ENCODE assay signal across 27 cellular contexts in the genomic region with DNA sequence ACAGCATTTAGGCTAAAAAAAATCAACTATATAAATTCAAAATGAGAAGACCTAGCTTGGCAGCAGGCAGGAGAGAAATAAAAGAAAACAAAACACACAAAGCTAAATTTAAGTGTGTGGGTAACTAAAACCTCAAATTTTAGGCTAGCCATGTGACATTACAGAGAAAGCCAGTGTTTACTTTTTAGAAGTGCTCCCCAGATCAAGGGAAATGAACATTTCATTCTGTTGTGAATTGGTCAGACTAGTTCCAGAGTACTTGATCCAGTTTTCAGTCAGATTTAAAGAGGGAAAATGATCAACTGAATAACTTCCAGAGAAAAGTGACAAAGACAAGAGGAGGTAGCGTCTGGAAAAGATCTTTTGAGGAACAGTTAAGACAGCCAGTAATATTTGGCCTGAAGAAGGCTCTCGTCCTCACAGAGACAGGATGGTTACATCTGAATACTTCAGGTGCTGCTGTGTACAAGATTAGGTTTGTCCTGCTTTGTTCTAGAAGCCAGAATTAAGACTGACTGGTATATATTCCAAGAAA.
DNase-seq lines count a peak whose midpoint lies in the region; ATAC-seq and TF ChIP-seq lines count a peak whose summit lies in the region.
"Had no signal": no experiment of that assay in that cellular context is flagged by ENCODE, and none has a peak within 500 bp of the region (broad histone marks: within the 10 kb centered on the region; RNA-seq: fewer than 3 reads in every experiment).

No MANE protein-coding gene starts in this region.

- DNase-seq in ascending aorta (ENCODE audit: low spot score in 2 of 2) (no peak), left lung (no peak), thyroid gland (no peak), glomerular visceral epithelial cell (ENCODE audit: extremely low spot score) (no peak), iPS-NIHi7 (ENCODE audit: extremely low spot score) (no peak)
- DNase-seq in activated T-cell treated with anti-CD3 and anti-CD28 coated beads, Interleukin-2, amount 50 U/mL, for 4 hours, result no peak
- DNase-seq: AML-193; C1 segment of cervical spinal cord; CD4-positive, alpha-beta memory T cell; COR-L47; HCEC 1CT; MM.1S; NCI-H1048; NCI-H1417; NCI-H1694; NCI-H2029 treated with DMSO at 0.1 percent for 48 hours; NCI-H2171; NCI-H226; NCI-H510A; NCI-H69; SIG-M5 had no signal

- H3K9me3 ChIP-seq in ascending aorta (no peaks in the 10 kb centered on the region), left lung (no peaks in the 10 kb centered on the region), thyroid gland (no peaks in the 10 kb centered on the region)

- H3K4me3 Mint-ChIP-seq in activated T-cell treated with anti-CD3 and anti-CD28 coated beads, Interleukin-2, amount 50 U/mL, for 4 hours, result no peak overlapping the region
- H3K4me3 Mint-ChIP-seq: CD4-positive, alpha-beta memory T cell had no signal

- no peak for TF ChIP-seq POLR2A in thyroid gland (IDR thresholded peaks at IDR 0.05)

- peaks cover 25 to 61% of the 10 kb centered on the region in 2 donors for H3K36me3 ChIP-seq in ascending aorta
- H3K36me3 ChIP-seq in left lung, result no peaks in the 10 kb centered on the region
- H3K36me3 ChIP-seq in rectal smooth muscle tissue (ENCODE audit: control insufficient read depth, insufficient read depth, low read length), result no peaks in the 10 kb centered on the region
- no peaks in the 10 kb centered on the region for H3K36me3 ChIP-seq in thyroid gland

- intact Hi-C loops in ascending aorta (cut with DNase I), result no loop called here
- intact Hi-C loops in left lung (cut with DNase I), result no loop called here
- intact Hi-C loops in thyroid gland (cut with DNase I), result no loop called here

- peak; percentile 52 for ATAC-seq in left lung
- no peak for ATAC-seq in activated T-cell treated with anti-CD3 and anti-CD28 coated beads, Interleukin-2, amount 50 U/mL, for 4 hours
- ATAC-seq: GM12878, Panc1 had no signal

- H3K27me3 ChIP-seq in ascending aorta, result no peaks in the 10 kb centered on the region
- H3K27me3 ChIP-seq in left lung, result no peaks in the 10 kb centered on the region
- H3K27me3 ChIP-seq in rectal smooth muscle tissue (ENCODE audit: control insufficient read depth, insufficient read depth, low read length), result no peaks in the 10 kb centered on the region
- H3K27me3 ChIP-seq in thyroid gland, result no peaks in the 10 kb centered on the region

- TF ChIP-seq CTCF in ascending aorta (IDR thresholded peaks at IDR 0.05) (no peak), left lung (IDR thresholded peaks at IDR 0.05) (no peak), thyroid gland (IDR thresholded peaks at IDR 0.05) (no peak)

- H3K27ac ChIP-seq in ascending aorta (peak overlapping the region; percentile 23 to 47), left lung (no peak overlapping the region), rectal smooth muscle tissue (ENCODE audit: low read depth, low read length) (peak overlapping the region; percentile 21), thyroid gland (peak overlapping the region; percentile 67 to 70 (median 67))
- H3K27ac ChIP-seq: KMS-11, SK-N-MC had no signal

- no peaks in the 10 kb centered on the region for H3K4me1 Mint-ChIP-seq in activated T-cell treated with anti-CD3 and anti-CD28 coated beads, Interleukin-2, amount 50 U/mL, for 4 hours (ENCODE audit: low read depth)
- H3K4me1 Mint-ChIP-seq: CD4-positive, alpha-beta memory T cell; IgD-negative memory B cell had no signal

- peaks cover 3 to 5% of the 10 kb centered on the region in 2 donors for H3K4me1 ChIP-seq in ascending aorta
- peaks cover 4 to 5% of the 10 kb centered on the region in 2 donors for H3K4me1 ChIP-seq in left lung
- H3K4me1 ChIP-seq in rectal smooth muscle tissue (ENCODE audit: control insufficient read depth, insufficient read depth, low read length), result peaks cover 13% of the 10 kb centered on the region
- peaks cover 23 to 37% of the 10 kb centered on the region in 2 donors for H3K4me1 ChIP-seq in thyroid gland

- H3K27me3 Mint-ChIP-seq in activated T-cell treated with anti-CD3 and anti-CD28 coated beads, Interleukin-2, amount 50 U/mL, for 4 hours (ENCODE audit: low read depth), result no peaks in the 10 kb centered on the region

- no peaks in the 10 kb centered on the region for H3K9me3 Mint-ChIP-seq in activated T-cell treated with anti-CD3 and anti-CD28 coated beads, Interleukin-2, amount 50 U/mL, for 4 hours
- H3K9me3 Mint-ChIP-seq: CD4-positive, alpha-beta memory T cell; IgD-negative memory B cell had no signal

- H3K4me3 ChIP-seq in ascending aorta, result no peak overlapping the region
- no peak overlapping the region for H3K4me3 ChIP-seq in left lung
- no peak overlapping the region for H3K4me3 ChIP-seq in rectal smooth muscle tissue (ENCODE audit: low read length)
- H3K4me3 ChIP-seq in thyroid gland (replicated peaks in 1 of 3), result no peak overlapping the region
- H3K4me3 ChIP-seq: GM12878, SK-N-MC had no signal

- H3K36me3 Mint-ChIP-seq in activated T-cell treated with anti-CD3 and anti-CD28 coated beads, Interleukin-2, amount 50 U/mL, for 4 hours (ENCODE audit: insufficient read depth), result no peaks in the 10 kb centered on the region
- H3K36me3 Mint-ChIP-seq: CD4-positive, alpha-beta memory T cell; IgD-negative memory B cell had no signal

- H3K9ac ChIP-seq in rectal smooth muscle tissue (ENCODE audit: low read length), result no peak overlapping the region
- H3K9ac ChIP-seq: KMS-11 had no signal

- 24 to 26% methylated on average over 2 of the region's 2 CpGs for WGBS in thyroid gland, 2 donors

Comparison
In these comparisons a context has a peak if more than half of its experiments do, and no peak if none do; other contexts are left out.
1. H3K27ac ChIP-seq: peak in ascending aorta (2 of 2), rectal smooth muscle tissue (single experiment) and thyroid gland (3 of 3); none in left lung (0 of 2).